10 cellular contexts compared by ENCODE assay signal in genomic region chr19:16824658-16825311, GRCh38. TPM values are rescaled to one million over a fixed set of nuclear protein-coding genes. Genes with fewer than 3 reads are reported as not detected.
DNase-seq lines count a peak whose midpoint lies in the region; ATAC-seq and TF ChIP-seq lines count a peak whose summit lies in the region.
"Had no signal": no experiment of that assay in that cellular context is flagged by ENCODE, and none has a peak within 500 bp of the region (broad histone marks: within the 10 kb centered on the region; RNA-seq: fewer than 3 reads in every experiment).

No MANE protein-coding gene starts in this region.

- H3K27ac ChIP-seq in ascending aorta: peak overlapping the region; percentile 47 to 56
- H3K27ac ChIP-seq in transverse colon: peak overlapping the region; percentile 58 to 68 (median 64)

- WGBS in transverse colon (ENCODE audit: low coverage in 1 of 2), 2 donors: 3 to 28% methylated on average over 5 to 11 of the region's 11 CpGs

- TF ChIP-seq EP300 in transverse colon (IDR thresholded peaks at IDR 0.05; ENCODE audit: low read depth): no peak

- H3K36me3 ChIP-seq in ascending aorta (no peaks in the 10 kb centered on the region), transverse colon (no peaks in the 10 kb centered on the region)

- intact Hi-C loops in ascending aorta (cut with DNase I) (loop anchor here (5.0 to 10.0 kb wide), 2 partner anchors 52 to 110 kb away; partner anchors contain the start of gene NWD1), transverse colon (cut with DNase I; ENCODE audit: low total_unique reads) (no loop called here)

- H3K9me3 ChIP-seq in ascending aorta (no peaks in the 10 kb centered on the region), transverse colon (no peaks in the 10 kb centered on the region)

- no peaks in the 10 kb centered on the region for H3K9me3 Mint-ChIP-seq in activated T-cell treated with anti-CD3 and anti-CD28 coated beads, Interleukin-2, amount 50 U/mL, for 24 hours
- H3K9me3 Mint-ChIP-seq in endothelial cell (ENCODE audit: unreplicated experiment): no peaks in the 10 kb centered on the region

- TF ChIP-seq CTCF in ascending aorta (IDR thresholded peaks at IDR 0.05) (no peak), transverse colon (IDR thresholded peaks at IDR 0.05) (no peak), endothelial cell (IDR thresholded peaks at IDR 0.05; ENCODE audit: unreplicated experiment) (no peak)

- H3K4me3 Mint-ChIP-seq in activated T-cell treated with anti-CD3 and anti-CD28 coated beads, Interleukin-2, amount 50 U/mL, for 24 hours: peak overlapping the region; percentile 52
- no peak overlapping the region for H3K4me3 Mint-ChIP-seq in endothelial cell (ENCODE audit: unreplicated experiment)

- peaks cover 2% of the 10 kb centered on the region for H3K36me3 Mint-ChIP-seq in activated T-cell treated with anti-CD3 and anti-CD28 coated beads, Interleukin-2, amount 50 U/mL, for 24 hours (ENCODE audit: low read depth)
- H3K36me3 Mint-ChIP-seq in endothelial cell (ENCODE audit: low read depth, unreplicated experiment): no peaks in the 10 kb centered on the region

- H3K27me3 Mint-ChIP-seq in activated T-cell treated with anti-CD3 and anti-CD28 coated beads, Interleukin-2, amount 50 U/mL, for 24 hours: peaks cover 35% of the 10 kb centered on the region
- H3K27me3 Mint-ChIP-seq in endothelial cell (ENCODE audit: unreplicated experiment): peaks cover 2% of the 10 kb centered on the region

- in situ Hi-C loops in transverse colon (cut with MboI; ENCODE audit: low pct_ligation_motif_present in 1 of 4, low pct_unique_long_range_greater_than_20kb in 1 of 4, low sequenced_read_pairs in 3 of 4): no loop called here

- H3K27me3 ChIP-seq in ascending aorta (no peaks in the 10 kb centered on the region), transverse colon (no peaks in the 10 kb centered on the region)

- H3K4me3 ChIP-seq in ascending aorta (peak overlapping the region; percentile 58 to 70), transverse colon (peak overlapping the region in 3 of 4 donors; percentile 6 to 34 (median 16))

- H3K4me1 Mint-ChIP-seq in activated T-cell treated with anti-CD3 and anti-CD28 coated beads, Interleukin-2, amount 50 U/mL, for 24 hours (ENCODE audit: low read depth): peaks cover 19% of the 10 kb centered on the region
- peaks cover 25% of the 10 kb centered on the region for H3K4me1 Mint-ChIP-seq in endothelial cell (ENCODE audit: unreplicated experiment)

- no peak for ATAC-seq in GM18511 (IDR thresholded peaks at IDR 0.05; ENCODE audit: unreplicated experiment)

- TF ChIP-seq POLR2A in transverse colon (IDR thresholded peaks at IDR 0.05): no peak

- no peak for DNase-seq in activated T-cell treated with anti-CD3 and anti-CD28 coated beads, Interleukin-2, amount 50 U/mL, for 24 hours
- DNase-seq in activated T-cell treated with anti-CD3 and anti-CD28 coated beads, Interleukin-2, amount 50 U/mL, for 1 hour: no peak
- DNase-seq in ascending aorta (ENCODE audit: low spot score in 2 of 2): no peak
- peak; percentile 66 for DNase-seq in iris pigment epithelial cell (ENCODE audit: low read depth)
- no peak for DNase-seq in transverse colon
- DNase-seq in LoVo (ENCODE audit: low spot score): no peak
- DNase-seq in endothelial cell (ENCODE audit: low spot score): no peak
- DNase-seq: DND-41; stimulated activated CD4-positive, alpha-beta T cell treated with anti-CD3 and anti-CD28 coated beads, Interleukin-1b, Interleukin-23, amount 100 ng/mL, for 48 hours had no signal

- H3K4me1 ChIP-seq in ascending aorta: peaks cover 0 to 3% of the 10 kb centered on the region in 2 donors
- H3K4me1 ChIP-seq in transverse colon: peaks cover 4 to 20% (median 9%) of the 10 kb centered on the region in 4 donors

- H3K27ac Mint-ChIP-seq in activated T-cell treated with anti-CD3 and anti-CD28 coated beads, Interleukin-2, amount 50 U/mL, for 24 hours: no peak overlapping the region
- no peak overlapping the region for H3K27ac Mint-ChIP-seq in endothelial cell (ENCODE audit: unreplicated experiment)

RNA-seq across cellular contexts. Expression of gene SIN3B, which starts 4.4 kb away (rescaled TPM):
- total RNA-seq in ascending aorta (72.3 TPM), transverse colon (100 to 1,000 TPM in 1 of 4 donors, 10 to 100 TPM in 3; 38.1 to 294 (median 66.5) TPM), endothelial cell (ENCODE audit: unreplicated experiment) (84.8 TPM)
